In genomic region chr2:140667203-140667602, GRCh38 we compare ENCODE assay signal across 28 cellular contexts.
"Had no signal": no experiment of that assay in that cellular context is flagged by ENCODE, and none has a peak within 500 bp of the region (broad histone marks: within the 10 kb centered on the region; RNA-seq: fewer than 3 reads in every experiment).

No MANE protein-coding gene starts in this region.

- ATAC-seq: activated CD8-positive, alpha-beta memory T cell treated with anti-CD3 and anti-CD28 coated beads, Interleukin-2, amount 10 ng/mL, durations not matched to agents 7 days and 5 days; activated T-helper 17 cell treated with anti-CD3 and anti-CD28 coated beads, Interleukin-2, amount 50 U/mL, for 72 hours; Panc1; Right ventricle myocardium inferior; T-cell had no signal

- H3K4me3 ChIP-seq: SK-N-MC had no signal

- DNase-seq: activated B cell treated with CpG ODN at 0.5 μM for 24 hours; activated CD4-positive, alpha-beta T cell treated with anti-CD3 and anti-CD28 coated beads for 1 hour; activated CD4-positive, alpha-beta T cell treated with anti-CD3 and anti-CD28 coated beads, Interleukin-2, amount 10 ng/mL, durations not matched to agents 24 days and 14 days; activated CD4-positive, alpha-beta T cell treated with anti-CD3 and anti-CD28 coated beads, Interleukin-2, amount 50 U/mL, for 48 hours; activated CD8-positive, alpha-beta memory T cell treated with anti-CD3 and anti-CD28 coated beads, Interleukin-2, amount 10 ng/mL, durations not matched to agents 7 days and 5 days; activated gamma-delta T cell; activated naive CD4-positive, alpha-beta T cell treated with anti-CD3 and anti-CD28 coated beads for 36 hours; activated T-cell treated with anti-CD3 and anti-CD28 coated beads, Interleukin-2, amount 50 U/mL, for 24 hours; amygdala; cerebellar nuclear complex; Kasumi-1; KBM-7; NCI-H1105 treated with DMSO at 0.1 percent for 48 hours; NCI-H1436 treated with DMSO at 0.1 percent for 48 hours; NCI-H187; NCI-H2107; NCI-H345; NCI-H524; NK-92 treated with Interleukin-12 subunit alpha and Interleukin-12 subunit beta, amount 100 ng/mL, for 24 hours; OCI-M1; RPMI8226; T-cell; T-helper 2 cell; T1000 had no signal
